1 cellular context compared by ENCODE assay signal in the genomic region with DNA sequence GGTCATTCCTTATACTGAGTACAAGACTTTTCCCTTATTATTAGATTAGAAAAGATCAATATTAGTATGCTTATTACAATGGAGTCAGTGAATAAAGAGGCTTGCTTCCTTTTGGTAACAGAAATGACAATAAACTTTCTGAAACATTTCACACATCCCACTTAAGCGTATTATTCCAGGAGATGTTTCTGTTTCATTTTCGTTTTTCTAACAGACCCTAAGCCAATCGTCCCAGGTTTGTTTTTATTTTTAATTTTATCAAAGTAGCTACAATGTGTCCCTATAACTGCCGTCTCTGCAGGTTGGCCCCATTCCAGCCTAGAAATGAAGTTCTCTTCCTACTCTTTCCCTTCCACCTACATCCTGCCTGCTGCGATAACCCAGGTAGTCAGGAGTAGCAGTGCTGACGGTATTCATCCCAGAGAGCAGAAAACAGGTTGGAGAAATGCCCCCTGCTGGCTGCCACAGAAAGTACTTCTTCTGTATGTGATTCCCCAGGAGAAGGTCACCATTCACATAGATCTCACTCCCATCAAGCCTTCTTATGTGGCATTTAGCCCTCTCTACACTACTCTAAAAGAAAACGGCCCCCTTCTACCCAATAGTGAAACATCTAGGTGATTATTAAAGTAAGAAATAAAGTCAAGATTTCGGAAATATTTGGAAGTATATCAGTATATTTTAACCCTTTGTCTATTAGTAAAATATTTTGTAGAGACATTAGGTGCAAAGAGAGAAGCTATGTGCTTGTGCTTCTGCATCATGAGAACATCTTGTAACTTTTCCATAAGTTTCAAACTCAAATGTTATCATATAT.
TF ChIP-seq lines count a peak whose summit lies in the region.

No MANE protein-coding gene starts in this region.

TF ChIP-seq in SK-N-SH treated with all-trans-retinoic acid at 6 μM for 48 hours, 23 proteins besides CTCF, POLR2A, EP300 and RAD21 (continued from another document):
- TF ChIP-seq, protein P1, sequence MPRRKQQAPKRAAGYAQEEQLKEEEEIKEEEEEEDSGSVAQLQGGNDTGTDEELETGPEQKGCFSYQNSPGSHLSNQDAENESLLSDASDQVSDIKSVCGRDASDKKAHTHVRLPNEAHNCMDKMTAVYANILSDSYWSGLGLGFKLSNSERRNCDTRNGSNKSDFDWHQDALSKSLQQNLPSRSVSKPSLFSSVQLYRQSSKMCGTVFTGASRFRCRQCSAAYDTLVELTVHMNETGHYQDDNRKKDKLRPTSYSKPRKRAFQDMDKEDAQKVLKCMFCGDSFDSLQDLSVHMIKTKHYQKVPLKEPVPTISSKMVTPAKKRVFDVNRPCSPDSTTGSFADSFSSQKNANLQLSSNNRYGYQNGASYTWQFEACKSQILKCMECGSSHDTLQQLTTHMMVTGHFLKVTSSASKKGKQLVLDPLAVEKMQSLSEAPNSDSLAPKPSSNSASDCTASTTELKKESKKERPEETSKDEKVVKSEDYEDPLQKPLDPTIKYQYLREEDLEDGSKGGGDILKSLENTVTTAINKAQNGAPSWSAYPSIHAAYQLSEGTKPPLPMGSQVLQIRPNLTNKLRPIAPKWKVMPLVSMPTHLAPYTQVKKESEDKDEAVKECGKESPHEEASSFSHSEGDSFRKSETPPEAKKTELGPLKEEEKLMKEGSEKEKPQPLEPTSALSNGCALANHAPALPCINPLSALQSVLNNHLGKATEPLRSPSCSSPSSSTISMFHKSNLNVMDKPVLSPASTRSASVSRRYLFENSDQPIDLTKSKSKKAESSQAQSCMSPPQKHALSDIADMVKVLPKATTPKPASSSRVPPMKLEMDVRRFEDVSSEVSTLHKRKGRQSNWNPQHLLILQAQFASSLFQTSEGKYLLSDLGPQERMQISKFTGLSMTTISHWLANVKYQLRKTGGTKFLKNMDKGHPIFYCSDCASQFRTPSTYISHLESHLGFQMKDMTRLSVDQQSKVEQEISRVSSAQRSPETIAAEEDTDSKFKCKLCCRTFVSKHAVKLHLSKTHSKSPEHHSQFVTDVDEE (CRISPR knock-in tag; IDR thresholded peaks at IDR 0.05): no peak
TF ChIP-seq in SK-N-SH treated with all-trans-retinoic acid at 6 μM for 48 hours: peak in this region for 0.
